Comparison of ENCODE assay signal across 7 cellular contexts in genomic region chr19:55625004-55625326, GRCh38. TPM values are rescaled to one million over a fixed set of nuclear protein-coding genes. Genes with fewer than 3 reads are reported as not detected.
A peak's percentile ranks its signal among the peaks of the same experiment; 100 is the strongest.
DNase-seq lines count a peak whose midpoint lies in the region; ATAC-seq and TF ChIP-seq lines count a peak whose summit lies in the region.

No MANE protein-coding gene starts in this region.

- H3K36me3 ChIP-seq in iPS DF 6.9 (ENCODE audit: control insufficient read depth, insufficient read depth, low read length) = no peaks in the 10 kb centered on the region

- POLR2A ChIA-PET in activated CD4-positive, alpha-beta memory T cell treated with anti-CD3 and anti-CD28 coated beads, Interleukin-2, amount 10 ng/mL, durations not matched to agents 7 days and 5 days (lab: Charles Lee) = interaction anchor here (0.7 to 5.7 kb wide), 12 partner anchors 9 to 366 kb away, joined by 3 to 53 read pairs (median 8); partner anchors contain the start of genes FIZ1, KMT5C, PPP6R1 and U2AF2

- H3K4me1 ChIP-seq in iPS DF 6.9 (ENCODE audit: control insufficient read depth, insufficient read depth, low read length) = no peaks in the 10 kb centered on the region

- no CpG with 5 or more reads among the region's 11 CpGs for WGBS in iPS DF 6.9 (ENCODE audit: insufficient coverage, insufficient read length)

- no peak overlapping the region for H3K27ac ChIP-seq in iPS DF 6.9 (ENCODE audit: low read length)

- no peaks in the 10 kb centered on the region for H3K27me3 ChIP-seq in iPS DF 6.9 (ENCODE audit: control insufficient read depth, insufficient read depth, low read length)

- H3K4me3 ChIP-seq in HFF-Myc (replicated peaks; ENCODE audit: low read depth, low read length) (peak overlapping the region; percentile 49), iPS DF 6.9 (ENCODE audit: low read length) (peak overlapping the region; percentile 28; the same call in 1 of the 2 replicates)

- H3K36me3 Mint-ChIP-seq in activated CD4-positive, alpha-beta memory T cell treated with anti-CD3 and anti-CD28 coated beads, Interleukin-2, amount 10 ng/mL, durations not matched to agents 7 days and 5 days (ENCODE audit: low read depth) = peaks cover 12% of the 10 kb centered on the region
- H3K36me3 Mint-ChIP-seq in stimulated activated memory B cell treated with anti-CD40 and anti-IgM and Interleukin-4, amounts not matched to agents 10 μg/mL and 1 μg/mL and 100 μg/mL, for 72 hours = peaks cover 7% of the 10 kb centered on the region

- CTCF ChIA-PET in activated CD4-positive, alpha-beta memory T cell treated with anti-CD3 and anti-CD28 coated beads, Interleukin-2, amount 10 ng/mL, durations not matched to agents 7 days and 5 days (lab: Charles Lee) = interaction anchor here (0.9 to 5.6 kb wide), 10 partner anchors 9 to 332 kb away, joined by 3 to 56 read pairs (median 12); partner anchors contain the start of genes FIZ1, U2AF2, ZNF524 and ZNF865

- no peak for TF ChIP-seq CTCF in HFF-Myc (IDR thresholded peaks at IDR 0.05; ENCODE audit: low read depth, low read length, missing control alignments)

- no peaks in the 10 kb centered on the region for H3K9me3 Mint-ChIP-seq in activated CD4-positive, alpha-beta memory T cell treated with anti-CD3 and anti-CD28 coated beads, Interleukin-2, amount 10 ng/mL, durations not matched to agents 7 days and 5 days
- H3K9me3 Mint-ChIP-seq in stimulated activated memory B cell treated with anti-CD40 and anti-IgM and Interleukin-4, amounts not matched to agents 10 μg/mL and 1 μg/mL and 100 μg/mL, for 72 hours = no peaks in the 10 kb centered on the region

- peak overlapping the region; percentile 93 for H3K27ac Mint-ChIP-seq in activated CD4-positive, alpha-beta memory T cell treated with anti-CD3 and anti-CD28 coated beads, Interleukin-2, amount 10 ng/mL, durations not matched to agents 7 days and 5 days
- peak overlapping the region; percentile 94 for H3K27ac Mint-ChIP-seq in stimulated activated memory B cell treated with anti-CD40 and anti-IgM and Interleukin-4, amounts not matched to agents 10 μg/mL and 1 μg/mL and 100 μg/mL, for 72 hours

- ATAC-seq in stimulated activated memory B cell treated with anti-CD40 and anti-IgM and Interleukin-4, amounts not matched to agents 10 μg/mL and 1 μg/mL and 100 μg/mL, for 72 hours = no peak

- peak overlapping the region; percentile 78 for H3K4me3 Mint-ChIP-seq in activated CD4-positive, alpha-beta memory T cell treated with anti-CD3 and anti-CD28 coated beads, Interleukin-2, amount 10 ng/mL, durations not matched to agents 7 days and 5 days
- H3K4me3 Mint-ChIP-seq in stimulated activated memory B cell treated with anti-CD40 and anti-IgM and Interleukin-4, amounts not matched to agents 10 μg/mL and 1 μg/mL and 100 μg/mL, for 72 hours = peak overlapping the region; percentile 95

- H3K9me3 ChIP-seq in iPS DF 6.9 (ENCODE audit: control insufficient read depth, insufficient read depth, low read length) = no peaks in the 10 kb centered on the region

- H3K27me3 Mint-ChIP-seq in activated CD4-positive, alpha-beta memory T cell treated with anti-CD3 and anti-CD28 coated beads, Interleukin-2, amount 10 ng/mL, durations not matched to agents 7 days and 5 days = peaks cover 7% of the 10 kb centered on the region
- H3K27me3 Mint-ChIP-seq in stimulated activated memory B cell treated with anti-CD40 and anti-IgM and Interleukin-4, amounts not matched to agents 10 μg/mL and 1 μg/mL and 100 μg/mL, for 72 hours = no peaks in the 10 kb centered on the region

- DNase-seq in HFF-Myc (ENCODE audit: extremely low read depth, low read depth) (no peak), iPS DF 6.9 (ENCODE audit: low read depth, low spot score) (no peak), AG20443 (ENCODE audit: low spot score) (no peak), SHP77 treated with DMSO at 0.1 percent for 48 hours (lab: John Stamatoyannopoulos, UW) (no peak), NCI-H1105 treated with DMSO at 0.1 percent for 48 hours (lab: John Stamatoyannopoulos, UW) (no peak)
- no peak for DNase-seq in activated CD4-positive, alpha-beta memory T cell treated with anti-CD3 and anti-CD28 coated beads, Interleukin-2, amount 10 ng/mL, durations not matched to agents 7 days and 5 days

- H3K4me1 Mint-ChIP-seq in activated CD4-positive, alpha-beta memory T cell treated with anti-CD3 and anti-CD28 coated beads, Interleukin-2, amount 10 ng/mL, durations not matched to agents 7 days and 5 days = peaks cover 48% of the 10 kb centered on the region
- H3K4me1 Mint-ChIP-seq in stimulated activated memory B cell treated with anti-CD40 and anti-IgM and Interleukin-4, amounts not matched to agents 10 μg/mL and 1 μg/mL and 100 μg/mL, for 72 hours = peaks cover 17% of the 10 kb centered on the region

RNA-seq across cellular contexts. Expression of gene ZNF784, which starts 0.6 kb away (rescaled TPM):
- total RNA-seq in activated CD4-positive, alpha-beta memory T cell treated with anti-CD3 and anti-CD28 coated beads, Interleukin-2, amount 10 ng/mL, durations not matched to agents 7 days and 5 days = 1 to 10 TPM; 6.4 to 7.4 TPM

RNA-seq across cellular contexts. Expression of gene ZNF580, which starts 15.8 kb away (rescaled TPM):
- 10 to 100 TPM; 35.7 to 39.7 TPM for total RNA-seq in activated CD4-positive, alpha-beta memory T cell treated with anti-CD3 and anti-CD28 coated beads, Interleukin-2, amount 10 ng/mL, durations not matched to agents 7 days and 5 days

RNA-seq across cellular contexts. Expression of gene ZNF581, which starts 18.5 kb away (rescaled TPM):
- total RNA-seq in activated CD4-positive, alpha-beta memory T cell treated with anti-CD3 and anti-CD28 coated beads, Interleukin-2, amount 10 ng/mL, durations not matched to agents 7 days and 5 days = 10 to 100 TPM; 26.6 to 30.1 TPM

RNA-seq across cellular contexts. Expression of gene ZNF865, which starts 19.5 kb away (rescaled TPM):
- 10 to 100 TPM; 15.3 to 15.4 TPM for total RNA-seq in activated CD4-positive, alpha-beta memory T cell treated with anti-CD3 and anti-CD28 coated beads, Interleukin-2, amount 10 ng/mL, durations not matched to agents 7 days and 5 days

RNA-seq across cellular contexts. Expression of gene CCDC106, which starts 23.0 kb away (rescaled TPM):
- total RNA-seq in activated CD4-positive, alpha-beta memory T cell treated with anti-CD3 and anti-CD28 coated beads, Interleukin-2, amount 10 ng/mL, durations not matched to agents 7 days and 5 days = 1 to 10 TPM; 3.7 to 3.8 TPM
